In the genomic region with DNA sequence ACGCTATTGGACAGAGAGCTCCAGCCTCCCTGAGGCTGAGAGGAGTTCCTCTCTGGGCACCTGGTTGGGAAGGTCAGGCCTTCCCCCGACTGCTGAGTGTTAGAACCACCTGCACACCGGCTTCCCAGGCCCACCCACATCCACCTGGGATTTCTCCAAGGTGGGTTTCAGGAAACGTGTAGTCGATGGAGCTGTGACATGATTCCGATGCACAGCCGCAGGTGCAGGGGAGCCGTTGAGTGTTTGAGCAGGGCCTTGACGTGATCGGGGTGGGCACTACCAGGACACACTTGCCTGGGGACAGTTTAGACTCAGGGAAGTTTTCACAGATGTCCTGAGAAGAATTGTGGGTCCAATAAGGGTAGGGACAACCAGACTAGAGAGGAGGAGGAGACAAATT, we compare ENCODE assay signal across 33 cellular contexts.
"Had no signal": no experiment of that assay in that cellular context is flagged by ENCODE, and none has a peak within 500 bp of the region (broad histone marks: within the 10 kb centered on the region; RNA-seq: fewer than 3 reads in every experiment).

No MANE protein-coding gene starts in this region.

- H3K36me3 Mint-ChIP-seq: activated CD8-positive, alpha-beta memory T cell treated with anti-CD3 and anti-CD28 coated beads, Interleukin-2, amount 10 ng/mL, durations not matched to agents 7 days and 5 days; activated naive CD4-positive, alpha-beta T cell treated with anti-CD3 and anti-CD28 coated beads, Interleukin-2, amount 50 U/mL, for 24 hours; activated naive CD8-positive, alpha-beta T cell treated with anti-CD3 and anti-CD28 coated beads for 36 hours; WTC11 had no signal

- ATAC-seq: activated CD8-positive, alpha-beta memory T cell treated with anti-CD3 and anti-CD28 coated beads, Interleukin-2, amount 10 ng/mL, durations not matched to agents 7 days and 5 days; activated CD8-positive, alpha-beta T cell treated with anti-CD3 and anti-CD28 coated beads for 36 hours; activated naive CD8-positive, alpha-beta T cell treated with anti-CD3 and anti-CD28 coated beads, Interleukin-2, amount 50 U/mL, for 24 hours; body of pancreas; esophagus mucosa; WTC11 had no signal

- H3K27ac ChIP-seq: adrenal gland, body of pancreas, coronary artery, dorsolateral prefrontal cortex, VCaP had no signal

- H3K4me3 Mint-ChIP-seq: activated CD4-positive, alpha-beta T cell treated with anti-CD3 and anti-CD28 coated beads, Interleukin-2, amount 10 ng/mL, durations not matched to agents 7 days and 5 days; activated CD8-positive, alpha-beta memory T cell treated with anti-CD3 and anti-CD28 coated beads, Interleukin-2, amount 10 ng/mL, durations not matched to agents 7 days and 5 days; activated CD8-positive, alpha-beta T cell treated with anti-CD3 and anti-CD28 coated beads for 36 hours; activated naive CD4-positive, alpha-beta T cell treated with anti-CD3 and anti-CD28 coated beads for 36 hours; activated naive CD4-positive, alpha-beta T cell treated with anti-CD3 and anti-CD28 coated beads, Interleukin-2, amount 50 U/mL, for 24 hours; activated naive CD8-positive, alpha-beta T cell treated with anti-CD3 and anti-CD28 coated beads for 36 hours; activated naive CD8-positive, alpha-beta T cell treated with anti-CD3 and anti-CD28 coated beads, Interleukin-2, amount 50 U/mL, for 24 hours; activated T-helper 1 cell treated with anti-CD3 and anti-CD28 coated beads, Interleukin-12 subunit alpha, Interleukin-12 subunit beta, Interleukin-2, Interleukin-4 antibody, amounts not matched to agents 30 ng/mL and 10 ng/mL and 1 ng/mL, durations not matched to agents 14 hours and 24 hours and 36 hours; dendritic cell treated with granulocyte-macrophage colony-stimulating factor and Interleukin-4, amounts not matched to agents 40 ng/mL and 50 ng/mL, for 4 days; endodermal cell; WTC11 had no signal

- H3K27ac Mint-ChIP-seq: activated CD4-positive, alpha-beta T cell treated with anti-CD3 and anti-CD28 coated beads, Interleukin-2, amount 10 ng/mL, durations not matched to agents 7 days and 5 days; activated CD8-positive, alpha-beta memory T cell treated with anti-CD3 and anti-CD28 coated beads, Interleukin-2, amount 10 ng/mL, durations not matched to agents 7 days and 5 days; activated CD8-positive, alpha-beta T cell treated with anti-CD3 and anti-CD28 coated beads for 36 hours; activated naive CD4-positive, alpha-beta T cell treated with anti-CD3 and anti-CD28 coated beads for 36 hours; activated naive CD8-positive, alpha-beta T cell treated with anti-CD3 and anti-CD28 coated beads for 36 hours; activated naive CD8-positive, alpha-beta T cell treated with anti-CD3 and anti-CD28 coated beads, Interleukin-2, amount 50 U/mL, for 24 hours; activated T-helper 1 cell treated with anti-CD3 and anti-CD28 coated beads, Interleukin-12 subunit alpha, Interleukin-12 subunit beta, Interleukin-2, Interleukin-4 antibody, amounts not matched to agents 30 ng/mL and 10 ng/mL and 1 ng/mL, durations not matched to agents 14 hours and 24 hours and 36 hours; activated T-helper 2 cell treated with anti-CD3 and anti-CD28 coated beads, Interferon-gamma antibody, Interleukin-2, Interleukin-4, amounts not matched to agents 10 μg/mL and 5 μg/mL and 100 μg/mL, durations not matched to agents 14 hours and 24 hours and 36 hours; dendritic cell treated with granulocyte-macrophage colony-stimulating factor and Interleukin-4, amounts not matched to agents 40 ng/mL and 50 ng/mL, for 4 days; endodermal cell; WTC11 had no signal

- H3K9me3 Mint-ChIP-seq: activated CD4-positive, alpha-beta T cell treated with anti-CD3 and anti-CD28 coated beads, Interleukin-2, amount 10 ng/mL, durations not matched to agents 7 days and 5 days; activated CD8-positive, alpha-beta T cell treated with anti-CD3 and anti-CD28 coated beads for 36 hours; activated naive CD4-positive, alpha-beta T cell treated with anti-CD3 and anti-CD28 coated beads for 36 hours; activated naive CD4-positive, alpha-beta T cell treated with anti-CD3 and anti-CD28 coated beads, Interleukin-2, amount 50 U/mL, for 24 hours; activated naive CD8-positive, alpha-beta T cell treated with anti-CD3 and anti-CD28 coated beads for 36 hours; activated naive CD8-positive, alpha-beta T cell treated with anti-CD3 and anti-CD28 coated beads, Interleukin-2, amount 50 U/mL, for 24 hours; activated T-helper 1 cell treated with anti-CD3 and anti-CD28 coated beads, Interleukin-12 subunit alpha, Interleukin-12 subunit beta, Interleukin-2, Interleukin-4 antibody, amounts not matched to agents 30 ng/mL and 10 ng/mL and 1 ng/mL, durations not matched to agents 14 hours and 24 hours and 36 hours; activated T-helper 2 cell treated with anti-CD3 and anti-CD28 coated beads, Interferon-gamma antibody, Interleukin-2, Interleukin-4, amounts not matched to agents 10 μg/mL and 5 μg/mL and 100 μg/mL, durations not matched to agents 14 hours and 24 hours and 36 hours; dendritic cell treated with granulocyte-macrophage colony-stimulating factor and Interleukin-4, amounts not matched to agents 40 ng/mL and 50 ng/mL, for 4 days; endodermal cell; WTC11 had no signal

- H3K9me3 ChIP-seq: adrenal gland, body of pancreas had no signal

- H3K4me1 Mint-ChIP-seq: activated naive CD4-positive, alpha-beta T cell treated with anti-CD3 and anti-CD28 coated beads, Interleukin-2, amount 50 U/mL, for 24 hours; activated naive CD8-positive, alpha-beta T cell treated with anti-CD3 and anti-CD28 coated beads, Interleukin-2, amount 50 U/mL, for 24 hours; endodermal cell; WTC11 had no signal

- H3K4me3 ChIP-seq: adrenal gland, body of pancreas, coronary artery, dorsolateral prefrontal cortex had no signal

- H3K36me3 ChIP-seq: adrenal gland had no signal

- H3K27me3 ChIP-seq: adrenal gland, body of pancreas, dorsolateral prefrontal cortex had no signal

- DNase-seq: activated CD4-positive, alpha-beta T cell treated with anti-CD3 and anti-CD28 coated beads for 1 hour; activated CD4-positive, alpha-beta T cell treated with anti-CD3 and anti-CD28 coated beads for 4 hours; activated CD4-positive, alpha-beta T cell treated with anti-CD3 and anti-CD28 coated beads, Interleukin-2, amount 10 ng/mL, durations not matched to agents 7 days and 5 days; activated CD4-positive, alpha-beta T cell treated with anti-CD3 and anti-CD28 coated beads, Interleukin-2, amount 50 U/mL, for 4 hours; activated CD8-positive, alpha-beta memory T cell treated with anti-CD3 and anti-CD28 coated beads, Interleukin-2, amount 10 ng/mL, durations not matched to agents 7 days and 5 days; activated CD8-positive, alpha-beta memory T cell treated with anti-CD3 and anti-CD28 coated beads, Interleukin-2, amount 50 U/mL, for 4 hours; activated CD8-positive, alpha-beta T cell treated with anti-CD3 and anti-CD28 coated beads for 36 hours; activated effector memory CD4-positive, alpha-beta T cell treated with anti-CD3 and anti-CD28 coated beads, Interleukin-2, amount 50 U/mL, for 16 hours; activated naive CD4-positive, alpha-beta T cell treated with anti-CD3 and anti-CD28 coated beads for 36 hours; activated naive CD8-positive, alpha-beta T cell treated with anti-CD3 and anti-CD28 coated beads for 36 hours; activated naive CD8-positive, alpha-beta T cell treated with anti-CD3 and anti-CD28 coated beads, Interleukin-2, amount 50 U/mL, for 24 hours; activated T-cell treated with anti-CD3 and anti-CD28 coated beads, Interleukin-2, amount 50 U/mL, for 1 hour; activated T-cell treated with anti-CD3 and anti-CD28 coated beads, Interleukin-2, amount 50 U/mL, for 48 hours; adrenal gland; amygdala; aorta; body of pancreas; central memory CD4-positive, alpha-beta T cell; cerebellar nuclear complex; dorsolateral prefrontal cortex; effector memory CD4-positive, alpha-beta T cell; endodermal cell; foreskin fibroblast; T-helper 1 cell; T-helper 2 cell had no signal

- H3K4me1 ChIP-seq: adrenal gland had no signal
